Comparison of ENCODE assay signal across 9 cellular contexts in the genomic region with DNA sequence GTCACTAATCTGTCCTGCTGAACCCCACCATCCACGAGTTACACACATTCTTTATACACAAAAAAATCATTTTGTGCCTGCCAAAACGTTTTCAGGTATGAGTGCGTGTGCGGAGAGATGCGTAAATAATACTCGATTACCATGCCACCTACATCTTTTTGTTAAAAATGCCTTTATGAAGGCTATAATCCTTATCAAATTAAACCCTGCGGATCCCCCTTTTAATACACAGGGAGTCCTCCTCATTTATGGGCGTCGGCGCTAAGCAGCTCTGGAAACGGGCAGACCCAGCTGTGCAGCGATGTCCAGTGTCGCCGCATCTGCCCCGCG.
DNase-seq lines count a peak whose midpoint lies in the region; ATAC-seq and TF ChIP-seq lines count a peak whose summit lies in the region.
"Had no signal": no experiment of that assay in that cellular context is flagged by ENCODE, and none has a peak within 500 bp of the region (broad histone marks: within the 10 kb centered on the region; RNA-seq: fewer than 3 reads in every experiment).

No MANE protein-coding gene starts in this region.

- peak overlapping the region in 1 of 3 experiments; percentile 30 for H3K27ac Mint-ChIP-seq in nephron

- peak overlapping the region; percentile 92 to 94 (median 93) for H3K4me3 Mint-ChIP-seq in nephron

- peaks cover 13% of the 10 kb centered on the region for H3K4me1 Mint-ChIP-seq in nephron

- H3K27me3 ChIP-seq in dorsolateral prefrontal cortex, result peaks cover 0 to 39% (median 2%) of the 10 kb centered on the region in 45 donors

- POLR2A ChIA-PET in AG04449 (lab: Yijun Ruan, JAX), result no interaction called here

- no peak for TF ChIP-seq CTCF in AG04449 (IDR thresholded peaks at IDR 0.05; ENCODE audit: insufficient read depth, low read length, missing control alignments)
- peak in 2 of 56 donors; percentile 12 to 18 for TF ChIP-seq CTCF in dorsolateral prefrontal cortex (IDR thresholded peaks at IDR 0.05 in 54 of 56, conservative IDR thresholded peaks at IDR 0.05 in 2 of 56; ENCODE audit: low read depth in 1 of 56, partially characterized antibody in 56 of 56)
- no peak for TF ChIP-seq CTCF in nephron (IDR thresholded peaks at IDR 0.05; ENCODE audit: unreplicated experiment in 3 of 3)

- no peaks in the 10 kb centered on the region for H3K9me3 Mint-ChIP-seq in nephron

- intact Hi-C loops in dorsolateral prefrontal cortex (cut with DNase I), result loop anchor here (5.0 kb wide), 2 partner anchors 38 to 512 kb away; no protein-coding TSS in a partner anchor
- intact Hi-C loops in posterior vena cava (cut with DNase I), result no loop called here

- H3K4me3 ChIP-seq in AG04449 (ENCODE audit: low read depth, low read length), result peak overlapping the region; percentile 38
- H3K4me3 ChIP-seq in dorsolateral prefrontal cortex, result peak overlapping the region; percentile 44 to 86 (median 66)

- no peak for DNase-seq in AG04449 (ENCODE audit: low read depth, low spot score)
- peak in 2 of 10 donors; percentile 40 to 49 for DNase-seq in dorsolateral prefrontal cortex
- no peak for DNase-seq in NCI-H187 treated with DMSO at 0.1 percent for 48 hours (lab: John Stamatoyannopoulos, UW)
- no peak for DNase-seq in posterior vena cava (ENCODE audit: low spot score)
- DNase-seq in effector CD8-positive, alpha-beta T cell (lab: John Stamatoyannopoulos, UW), result no peak
- DNase-seq: small intestine had no signal

- CTCF ChIA-PET in AG04449 (lab: Yijun Ruan, JAX), result no interaction called here

- ATAC-seq in GM21723 (IDR thresholded peaks at IDR 0.05; ENCODE audit: unreplicated experiment), result peak; percentile 24
- ATAC-seq in GM18907 (IDR thresholded peaks at IDR 0.05; ENCODE audit: unreplicated experiment), result no peak

- H3K27me3 Mint-ChIP-seq in nephron (ENCODE audit: low read depth), result peaks cover 94% of the 10 kb centered on the region

- H3K27ac ChIP-seq in dorsolateral prefrontal cortex, result peak overlapping the region in 46 of 59 donors; percentile 3 to 94 (median 70)

- H3K36me3 Mint-ChIP-seq in nephron (ENCODE audit: low read depth), result no peaks in the 10 kb centered on the region

Comparison
In these comparisons a context has a peak if more than half of its experiments do, and no peak if none do; other contexts are left out.
1. intact Hi-C loops: an anchor here in dorsolateral prefrontal cortex (5.0 kb wide); none called in posterior vena cava.